ENCODE assay signal across 1 cellular context in genomic region chr9:125706661-125707539, GRCh38.
TF ChIP-seq lines count a peak whose summit lies in the region.

Gene MAPKAP1, minus strand, starts transcription at chr9:125707208. Its CDS starts 34,634 bp downstream, at chr9:125672574.

TF ChIP-seq in GM12878, 131 proteins besides CTCF, POLR2A, EP300 and RAD21 (continued from another document and continues in another):
- TF ChIP-seq, protein P1, sequence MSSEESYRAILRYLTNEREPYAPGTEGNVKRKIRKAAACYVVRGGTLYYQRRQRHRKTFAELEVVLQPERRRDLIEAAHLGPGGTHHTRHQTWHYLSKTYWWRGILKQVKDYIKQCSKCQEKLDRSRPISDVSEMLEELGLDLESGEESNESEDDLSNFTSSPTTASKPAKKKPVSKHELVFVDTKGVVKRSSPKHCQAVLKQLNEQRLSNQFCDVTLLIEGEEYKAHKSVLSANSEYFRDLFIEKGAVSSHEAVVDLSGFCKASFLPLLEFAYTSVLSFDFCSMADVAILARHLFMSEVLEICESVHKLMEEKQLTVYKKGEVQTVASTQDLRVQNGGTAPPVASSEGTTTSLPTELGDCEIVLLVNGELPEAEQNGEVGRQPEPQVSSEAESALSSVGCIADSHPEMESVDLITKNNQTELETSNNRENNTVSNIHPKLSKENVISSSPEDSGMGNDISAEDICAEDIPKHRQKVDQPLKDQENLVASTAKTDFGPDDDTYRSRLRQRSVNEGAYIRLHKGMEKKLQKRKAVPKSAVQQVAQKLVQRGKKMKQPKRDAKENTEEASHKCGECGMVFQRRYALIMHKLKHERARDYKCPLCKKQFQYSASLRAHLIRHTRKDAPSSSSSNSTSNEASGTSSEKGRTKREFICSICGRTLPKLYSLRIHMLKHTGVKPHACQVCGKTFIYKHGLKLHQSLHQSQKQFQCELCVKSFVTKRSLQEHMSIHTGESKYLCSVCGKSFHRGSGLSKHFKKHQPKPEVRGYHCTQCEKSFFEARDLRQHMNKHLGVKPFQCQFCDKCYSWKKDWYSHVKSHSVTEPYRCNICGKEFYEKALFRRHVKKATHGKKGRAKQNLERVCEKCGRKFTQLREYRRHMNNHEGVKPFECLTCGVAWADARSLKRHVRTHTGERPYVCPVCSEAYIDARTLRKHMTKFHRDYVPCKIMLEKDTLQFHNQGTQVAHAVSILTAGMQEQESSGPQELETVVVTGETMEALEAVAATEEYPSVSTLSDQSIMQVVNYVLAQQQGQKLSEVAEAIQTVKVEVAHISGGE (CRISPR knock-in tag; IDR thresholded peaks at IDR 0.05) = no peak
- TF ChIP-seq GABPA (IDR thresholded peaks at IDR 0.05; ENCODE audit: low read depth) (peak; percentile 95), ZNF622 (IDR thresholded peaks at IDR 0.05) (no peak), CHD1 (IDR thresholded peaks at IDR 0.05; ENCODE audit: low read depth, low read length) (no peak; the same call in 1 of the 2 replicates), IRF4 (IDR thresholded peaks at IDR 0.05; ENCODE audit: low read depth, low read length) (no peak), RUNX3 (IDR thresholded peaks at IDR 0.05; ENCODE audit: low read length) (peak; percentile 50), HDGF (IDR thresholded peaks at IDR 0.05) (no peak; the same call in 1 of the 2 replicates), TCF12 (IDR thresholded peaks at IDR 0.05; ENCODE audit: low read depth, low read length) (peak; percentile 40; the same call in 1 of the 2 replicates), CREB1 (IDR thresholded peaks at IDR 0.05; ENCODE audit: low read depth) (no peak), SKIL (IDR thresholded peaks at IDR 0.05; ENCODE audit: low read depth, poor library complexity, severe bottlenecking) (no peak), ZNF217 (IDR thresholded peaks at IDR 0.05) (no peak), ZNF207 (IDR thresholded peaks at IDR 0.05; ENCODE audit: borderline replicate concordance) (peak; percentile 63; the same call in 1 of the 2 replicates), MXI1 (IDR thresholded peaks at IDR 0.05; ENCODE audit: low read depth, low read length) (peak; percentile 84), MAX (IDR thresholded peaks at IDR 0.05; ENCODE audit: low read depth, low read length) (no peak; the same call in 1 of the 2 replicates), MEF2B (IDR thresholded peaks at IDR 0.05; ENCODE audit: partially characterized antibody, poor library complexity, severe bottlenecking) (peak; percentile 11), SMAD5 (IDR thresholded peaks at IDR 0.05; ENCODE audit: low read depth) (peak; percentile 67; the same call in 1 of the 2 replicates), CEBPB (IDR thresholded peaks at IDR 0.05; ENCODE audit: borderline replicate concordance in 1 of 2, low read depth in 2 of 2, low read length in 2 of 2) (no peak), BHLHE40 (IDR thresholded peaks at IDR 0.05; ENCODE audit: borderline replicate concordance in 1 of 2, low read depth in 2 of 2, low read length in 1 of 2) (peak in 1 of 2 experiments; percentile 81; a peak in 2 of 4 replicates), SREBF2 (IDR thresholded peaks at IDR 0.05; ENCODE audit: low read length) (no peak; the same call in 1 of the 2 replicates), SP1 (IDR thresholded peaks at IDR 0.05; ENCODE audit: low read depth, low read length) (no peak), BCLAF1 (IDR thresholded peaks at IDR 0.05) (no peak), RFX5 (IDR thresholded peaks at IDR 0.05; ENCODE audit: low read depth, low read length) (no peak), ATF7 (IDR thresholded peaks at IDR 0.05; ENCODE audit: low read depth) (no peak), ZNF592 (IDR thresholded peaks at IDR 0.05) (no peak), MLLT1 (IDR thresholded peaks at IDR 0.05) (no peak), ZNF274 (IDR thresholded peaks at IDR 0.05; ENCODE audit: insufficient read depth, insufficient read length) (no peak), SMAD1 (IDR thresholded peaks at IDR 0.05; ENCODE audit: low read depth, partially characterized antibody) (no peak), RELA (IDR thresholded peaks at IDR 0.05; ENCODE audit: borderline replicate concordance, partially characterized antibody) (peak; percentile 5), SMARCA5 (IDR thresholded peaks at IDR 0.05) (peak; percentile 92), JUNB (IDR thresholded peaks at IDR 0.05) (no peak), EGR1 (IDR thresholded peaks at IDR 0.05; ENCODE audit: borderline replicate concordance in 1 of 2, low read depth in 2 of 2, low read length in 2 of 2) (peak in 1 of 2 experiments; percentile 7; a peak in 1 of 3 replicates), KLF5 (IDR thresholded peaks at IDR 0.05; ENCODE audit: partially characterized antibody) (no peak), ESRRA (IDR thresholded peaks at IDR 0.05; ENCODE audit: low read length) (no peak), USF2 (IDR thresholded peaks at IDR 0.05; ENCODE audit: borderline replicate concordance, low read depth, low read length) (no peak), BCL11A (IDR thresholded peaks at IDR 0.05; ENCODE audit: low read depth, low read length) (0 out of 2 replicates have a peak, but pooled peaks have one; percentile 22), EZH2 (IDR thresholded peaks at IDR 0.05; ENCODE audit: borderline replicate concordance, control insufficient read depth, low read depth, low read length) (no peak), ZBED1 (IDR thresholded peaks at IDR 0.05; ENCODE audit: borderline replicate concordance) (no peak), MTA3 (IDR thresholded peaks at IDR 0.05; ENCODE audit: borderline replicate concordance, low read length) (no peak), EED (IDR thresholded peaks at IDR 0.05; ENCODE audit: low read depth) (peak; percentile 73), NR2C1 (IDR thresholded peaks at IDR 0.05) (peak; percentile 98), NFXL1 (IDR thresholded peaks at IDR 0.05; ENCODE audit: borderline replicate concordance) (no peak), ZNF24 (IDR thresholded peaks at IDR 0.05) (0 out of 2 replicates have a peak, but pooled peaks have one; percentile 26), CREM (IDR thresholded peaks at IDR 0.05; ENCODE audit: low read depth) (no peak)
- TF ChIP-seq, protein P2, sequence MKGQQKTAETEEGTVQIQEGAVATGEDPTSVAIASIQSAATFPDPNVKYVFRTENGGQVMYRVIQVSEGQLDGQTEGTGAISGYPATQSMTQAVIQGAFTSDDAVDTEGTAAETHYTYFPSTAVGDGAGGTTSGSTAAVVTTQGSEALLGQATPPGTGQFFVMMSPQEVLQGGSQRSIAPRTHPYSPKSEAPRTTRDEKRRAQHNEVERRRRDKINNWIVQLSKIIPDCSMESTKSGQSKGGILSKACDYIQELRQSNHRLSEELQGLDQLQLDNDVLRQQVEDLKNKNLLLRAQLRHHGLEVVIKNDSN (IDR thresholded peaks at IDR 0.05; ENCODE audit: borderline replicate concordance, extremely low read length, insufficient read depth, low read depth, low read length) = no peak
- TF ChIP-seq, protein P3, sequence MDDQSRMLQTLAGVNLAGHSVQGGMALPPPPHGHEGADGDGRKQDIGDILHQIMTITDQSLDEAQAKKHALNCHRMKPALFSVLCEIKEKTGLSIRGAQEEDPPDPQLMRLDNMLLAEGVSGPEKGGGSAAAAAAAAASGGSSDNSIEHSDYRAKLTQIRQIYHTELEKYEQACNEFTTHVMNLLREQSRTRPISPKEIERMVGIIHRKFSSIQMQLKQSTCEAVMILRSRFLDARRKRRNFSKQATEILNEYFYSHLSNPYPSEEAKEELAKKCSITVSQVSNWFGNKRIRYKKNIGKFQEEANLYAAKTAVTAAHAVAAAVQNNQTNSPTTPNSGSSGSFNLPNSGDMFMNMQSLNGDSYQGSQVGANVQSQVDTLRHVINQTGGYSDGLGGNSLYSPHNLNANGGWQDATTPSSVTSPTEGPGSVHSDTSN (IDR thresholded peaks at IDR 0.05; ENCODE audit: insufficient replicate concordance, low read depth, low read length) = no peak
- TF ChIP-seq, protein P4, sequence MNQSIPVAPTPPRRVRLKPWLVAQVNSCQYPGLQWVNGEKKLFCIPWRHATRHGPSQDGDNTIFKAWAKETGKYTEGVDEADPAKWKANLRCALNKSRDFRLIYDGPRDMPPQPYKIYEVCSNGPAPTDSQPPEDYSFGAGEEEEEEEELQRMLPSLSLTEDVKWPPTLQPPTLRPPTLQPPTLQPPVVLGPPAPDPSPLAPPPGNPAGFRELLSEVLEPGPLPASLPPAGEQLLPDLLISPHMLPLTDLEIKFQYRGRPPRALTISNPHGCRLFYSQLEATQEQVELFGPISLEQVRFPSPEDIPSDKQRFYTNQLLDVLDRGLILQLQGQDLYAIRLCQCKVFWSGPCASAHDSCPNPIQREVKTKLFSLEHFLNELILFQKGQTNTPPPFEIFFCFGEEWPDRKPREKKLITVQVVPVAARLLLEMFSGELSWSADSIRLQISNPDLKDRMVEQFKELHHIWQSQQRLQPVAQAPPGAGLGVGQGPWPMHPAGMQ (IDR thresholded peaks at IDR 0.05; ENCODE audit: borderline replicate concordance) = no peak
